8 cellular contexts compared by ENCODE assay signal in genomic region chr19:53394974-53395839, GRCh38. TPM values are rescaled to one million over a fixed set of nuclear protein-coding genes. Genes with fewer than 3 reads are reported as not detected.
DNase-seq lines count a peak whose midpoint lies in the region; ATAC-seq and TF ChIP-seq lines count a peak whose summit lies in the region.

ZNF765 (plus strand) TSS chr19:53395149; CDS start chr19:53398016, 2,867 bp downstream.

- H3K9me3 Mint-ChIP-seq in chondrocyte (ENCODE audit: low read depth), result peaks cover 8% of the 10 kb centered on the region

- peaks cover 24% of the 10 kb centered on the region for H3K4me1 Mint-ChIP-seq in chondrocyte (ENCODE audit: low read depth)

- ATAC-seq in GM19023 (IDR thresholded peaks at IDR 0.05; ENCODE audit: unreplicated experiment) (peak; percentile 92), HG03280 (IDR thresholded peaks at IDR 0.05; ENCODE audit: unreplicated experiment) (peak; percentile 89)

- peak; percentile 51 for TF ChIP-seq CTCF in AG10803 (conservative IDR thresholded peaks at IDR 0.05; ENCODE audit: low read length)
- peak; percentile 79 for TF ChIP-seq CTCF in chondrocyte (IDR thresholded peaks at IDR 0.05)

- H3K27me3 Mint-ChIP-seq in chondrocyte (ENCODE audit: low read depth), result no peaks in the 10 kb centered on the region

- DNase-seq in AG10803 (ENCODE audit: low read depth), result peak; percentile 91
- DNase-seq in NCI-H446 (lab: John Stamatoyannopoulos, UW), result peak; percentile 69 to 90
- peak; percentile 98 for DNase-seq in activated CD4-positive, CD25-positive, alpha-beta regulatory T cell treated with anti-CD3 and anti-CD28 coated beads, Interleukin-2, amount 50 U/mL, for 72 hours
- peak; percentile 97 for DNase-seq in chondrocyte (ENCODE audit: low spot score)
- peak; percentile 89 for DNase-seq in kidney glomerular epithelial cell (lab: John Stamatoyannopoulos, UW)
- DNase-seq in stimulated activated CD4-positive, alpha-beta T cell treated with anti-CD3 and anti-CD28 coated beads, Interleukin-15, amount 100 ng/mL, for 48 hours (ENCODE audit: low read depth in 2 of 2), result peak; percentile 92 to 95

- H3K4me3 Mint-ChIP-seq in chondrocyte (ENCODE audit: unreplicated experiment), result peak within 1 kb of the TSS; percentile 98

- peaks cover 14% of the 10 kb centered on the region for H3K36me3 Mint-ChIP-seq in chondrocyte (ENCODE audit: low read depth)

- peak within 1 kb of the TSS; percentile 93 for H3K27ac Mint-ChIP-seq in chondrocyte (ENCODE audit: unreplicated experiment)

- H3K4me3 ChIP-seq in AG10803 (ENCODE audit: low read length), result peak within 1 kb of the TSS; percentile 84

RNA-seq across cellular contexts. Expression of gene ZNF765, which starts in this region (rescaled TPM):
- 6.5 to 12.2 TPM (median 7.3 TPM) in 3 replicates for total RNA-seq in chondrocyte

Comparison
In these comparisons a context has a peak if more than half of its experiments do, and no peak if none do; other contexts are left out.
1. Peak in every context shown above with its lines: DNase-seq, ATAC-seq and H3K4me3 ChIP-seq.